8 cellular contexts compared by ENCODE assay signal in the genomic region with DNA sequence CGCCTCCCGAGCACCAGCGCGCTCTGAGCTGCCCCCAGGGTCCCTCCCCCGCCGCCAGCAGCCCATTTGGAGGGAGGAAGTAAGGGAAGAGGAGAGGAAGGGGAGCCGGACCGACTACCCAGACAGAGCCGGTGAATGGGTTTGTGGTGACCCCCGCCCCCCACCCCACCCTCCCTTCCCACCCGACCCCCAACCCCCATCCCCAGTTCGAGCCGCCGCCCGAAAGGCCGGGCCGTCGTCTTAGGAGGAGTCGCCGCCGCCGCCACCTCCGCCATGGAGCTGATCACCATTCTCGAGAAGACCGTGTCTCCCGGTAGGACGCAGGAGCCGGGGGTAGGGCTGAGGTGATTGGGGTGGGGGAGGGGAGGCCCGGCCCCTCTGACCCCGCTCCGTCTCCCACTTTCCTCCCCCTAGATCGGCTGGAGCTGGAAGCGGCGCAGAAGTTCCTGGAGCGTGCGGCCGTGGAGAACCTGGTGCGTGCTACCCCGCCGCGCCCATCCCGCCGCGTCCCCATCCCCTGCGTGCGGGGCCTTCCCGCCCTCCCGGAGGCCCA. TPM values are rescaled to one million over a fixed set of nuclear protein-coding genes. Genes with fewer than 3 reads are reported as not detected.
DNase-seq lines count a peak whose midpoint lies in the region; ATAC-seq and TF ChIP-seq lines count a peak whose summit lies in the region.

No MANE protein-coding gene starts in this region.

- peaks cover 61% of the 10 kb centered on the region for H3K4me1 Mint-ChIP-seq in brain

- H3K4me3 ChIP-seq in lower lobe of right lung, result peak overlapping the region; percentile 93
- H3K4me3 ChIP-seq in transverse colon, result peak overlapping the region; percentile 83 to 92 (median 90)

- peaks cover 41% of the 10 kb centered on the region for H3K4me1 ChIP-seq in lower lobe of right lung
- peaks cover 20 to 54% (median 28%) of the 10 kb centered on the region in 4 donors for H3K4me1 ChIP-seq in transverse colon

- H3K9me3 Mint-ChIP-seq in brain, result no peaks in the 10 kb centered on the region

- ATAC-seq in lower lobe of right lung, result peak; percentile 34 to 47
- no peak for ATAC-seq in GM21515 (IDR thresholded peaks at IDR 0.05; ENCODE audit: unreplicated experiment)

- peak overlapping the region; percentile 79 to 100 (median 97) for H3K27ac Mint-ChIP-seq in brain

- peaks cover 8% of the 10 kb centered on the region for H3K27me3 Mint-ChIP-seq in brain

- in situ Hi-C loops in transverse colon (cut with MboI; ENCODE audit: low pct_ligation_motif_present in 1 of 4, low pct_unique_long_range_greater_than_20kb in 1 of 4, low sequenced_read_pairs in 3 of 4), result no loop called here

- WGBS in transverse colon (ENCODE audit: low coverage in 1 of 2), 2 donors, result 0% methylated on average over 16 of the region's 48 CpGs; no CpG with 5 or more reads in 1 of the 2 donors

- H3K27me3 ChIP-seq in lower lobe of right lung (ENCODE audit: low read depth) (no peaks in the 10 kb centered on the region), transverse colon (no peaks in the 10 kb centered on the region)

- peak overlapping the region; percentile 89 to 100 (median 99) for H3K4me3 Mint-ChIP-seq in brain

- peaks cover 37% of the 10 kb centered on the region for H3K36me3 ChIP-seq in lower lobe of right lung
- H3K36me3 ChIP-seq in transverse colon, result peaks cover 0 to 27% (median 14%) of the 10 kb centered on the region in 4 donors

- H3K27ac ChIP-seq in lower lobe of right lung (peak overlapping the region; percentile 87), transverse colon (peak overlapping the region; percentile 93 to 99 (median 96))

- H3K36me3 Mint-ChIP-seq in brain, result peaks cover 29% of the 10 kb centered on the region

- TF ChIP-seq POLR2A in transverse colon (IDR thresholded peaks at IDR 0.05), result peak; percentile 68

- TF ChIP-seq CTCF in brain (conservative IDR thresholded peaks at IDR 0.05) (no peak), lower lobe of right lung (IDR thresholded peaks at IDR 0.05) (no peak), transverse colon (IDR thresholded peaks at IDR 0.05) (no peak)

- H3K9me3 ChIP-seq in lower lobe of right lung (no peaks in the 10 kb centered on the region), transverse colon (no peaks in the 10 kb centered on the region)

- peak; percentile 28 for DNase-seq in activated T-cell treated with anti-CD3 and anti-CD28 coated beads for 4 hours
- DNase-seq in activated T-cell treated with anti-CD3 and anti-CD28 coated beads, Interleukin-2, amount 50 U/mL, for 1 hour, result no peak
- peak; percentile 65 for DNase-seq in NOMO-1 treated with dmso at 0.1 percent for 144 hours (lab: John Stamatoyannopoulos, UW; ENCODE audit: unreplicated experiment)
- no peak for DNase-seq in lower lobe of right lung
- no peak for DNase-seq in transverse colon
- DNase-seq in 8988T, result no peak

- intact Hi-C loops in lower lobe of right lung (cut with DNase I), result no loop called here
- intact Hi-C loops in transverse colon (cut with DNase I; ENCODE audit: low total_unique reads), result no loop called here

- TF ChIP-seq EP300 in transverse colon (IDR thresholded peaks at IDR 0.05; ENCODE audit: low read depth), result no peak

RNA-seq across cellular contexts. Expression of a gene that starts 0.3 kb away (rescaled TPM):
- 184 TPM for polyA plus RNA-seq in brain (ENCODE audit: insufficient read depth, low read depth, low replicate concordance)
- total RNA-seq in lower lobe of right lung, result 210 TPM
- 100 to 1,000 TPM in 3 of 4 donors, 10 to 100 TPM in 1; 39.2 to 176 (median 133) TPM for total RNA-seq in transverse colon

RNA-seq across cellular contexts. Expression of a gene that starts 43.9 kb away (rescaled TPM):
- 10.2 TPM for polyA plus RNA-seq in brain (ENCODE audit: insufficient read depth, low read depth, low replicate concordance)
- total RNA-seq in lower lobe of right lung, result 8.3 TPM
- total RNA-seq in transverse colon, result 1 to 10 TPM; 1.8 to 6.4 (median 4.4) TPM

Comparison
In these comparisons a context has a peak if more than half of its experiments do, and no peak if none do; other contexts are left out.
1. DNase-seq: peak in activated T-cell treated with anti-CD3 and anti-CD28 coated beads for 4 hours (single experiment) and NOMO-1 treated with dmso at 0.1 percent for 144 hours (single experiment); none in activated T-cell treated with anti-CD3 and anti-CD28 coated beads, Interleukin-2, amount 50 U/mL, for 1 hour (single experiment), lower lobe of right lung (single experiment), transverse colon (single experiment) and 8988T (single experiment).